Comparison of ENCODE assay signal across 15 cellular contexts in genomic region chr14:31529053-31529452, GRCh38. TPM values are rescaled to one million over a fixed set of nuclear protein-coding genes. Genes with fewer than 3 reads are reported as not detected.
A peak's percentile ranks its signal among the peaks of the same experiment; 100 is the strongest.
DNase-seq lines count a peak whose midpoint lies in the region; TF ChIP-seq lines count a peak whose summit lies in the region.
"Had no signal": no experiment of that assay in that cellular context is flagged by ENCODE, and none has a peak within 500 bp of the region (broad histone marks: within the 10 kb centered on the region; RNA-seq: fewer than 3 reads in every experiment).

No MANE protein-coding gene starts in this region.

- peaks cover 2% of the 10 kb centered on the region; the same call in 1 of the 2 replicates for H3K9me3 ChIP-seq in HEK293 (ENCODE audit: control insufficient read depth, insufficient read depth, low read depth, low read length)
- no peaks in the 10 kb centered on the region for H3K9me3 ChIP-seq in effector memory CD4-positive, alpha-beta T cell (ENCODE audit: control insufficient read depth, low read length)

- CTCF ChIA-PET in HEK293 (lab: Yijun Ruan, JAX), result no interaction called here

- POLR2A ChIA-PET in HEK293 (lab: Yijun Ruan, JAX), result no interaction called here

- no peaks in the 10 kb centered on the region for H3K4me1 Mint-ChIP-seq in mesothelial cell of epicardium
- H3K4me1 Mint-ChIP-seq: B cell had no signal

- H3K36me3 Mint-ChIP-seq in mesothelial cell of epicardium, result no peaks in the 10 kb centered on the region

- no peak overlapping the region for H3K27ac Mint-ChIP-seq in mesothelial cell of epicardium
- H3K27ac Mint-ChIP-seq: B cell; CD4-positive, alpha-beta T cell had no signal

- H3K36me3 ChIP-seq in HEK293 (ENCODE audit: control insufficient read depth in 2 of 2, insufficient read depth in 1 of 2, low read length in 2 of 2), result no peaks in the 10 kb centered on the region
- H3K36me3 ChIP-seq in effector memory CD4-positive, alpha-beta T cell (ENCODE audit: control insufficient read depth, insufficient read depth, low read length), result no peaks in the 10 kb centered on the region

- H3K9me3 Mint-ChIP-seq in mesothelial cell of epicardium, result peaks cover 3% of the 10 kb centered on the region
- H3K9me3 Mint-ChIP-seq: CD4-positive, alpha-beta T cell had no signal

- H3K27ac ChIP-seq in HEK293 (ENCODE audit: extremely low read depth, low read depth, low read length) (no peak overlapping the region), caudate nucleus (ENCODE audit: low read depth, low read length) (no peak overlapping the region)
- no peak overlapping the region for H3K27ac ChIP-seq in effector memory CD4-positive, alpha-beta T cell (ENCODE audit: insufficient read depth, low read length, poor library complexity, severe bottlenecking)

- H3K27me3 Mint-ChIP-seq in mesothelial cell of epicardium (ENCODE audit: low read depth), result peaks cover 2% of the 10 kb centered on the region
- H3K27me3 Mint-ChIP-seq: B cell had no signal

- DNase-seq in HuH-7 (ENCODE audit: low spot score) (peak; percentile 55), amniotic epithelial cell (ENCODE audit: low read depth) (peak; percentile 50), fibroblast of villous mesenchyme (ENCODE audit: low read depth) (peak; percentile 34), caudate nucleus (lab: John Stamatoyannopoulos, UW) (no peak), mesothelial cell of epicardium (ENCODE audit: low spot score in 2 of 2, unreplicated experiment in 2 of 2) (no peak)
- no peak for DNase-seq in effector memory CD4-positive, alpha-beta T cell
- DNase-seq: C1 segment of cervical spinal cord; CD4-positive, alpha-beta T cell; DMS79; HCEC 1CT had no signal

- no peak overlapping the region for H3K4me3 Mint-ChIP-seq in mesothelial cell of epicardium
- H3K4me3 Mint-ChIP-seq: B cell; CD4-positive, alpha-beta T cell had no signal

- no peaks in the 10 kb centered on the region for H3K27me3 ChIP-seq in effector memory CD4-positive, alpha-beta T cell (replicated peaks; ENCODE audit: control insufficient read depth, insufficient read depth, low read length, poor library complexity, severe bottlenecking)

- H3K4me3 ChIP-seq in HEK293 (ENCODE audit: low read depth, low read length) (no peak overlapping the region), fibroblast of villous mesenchyme (ENCODE audit: low read depth, low read length) (no peak overlapping the region)
- no peak overlapping the region for H3K4me3 ChIP-seq in effector memory CD4-positive, alpha-beta T cell (ENCODE audit: insufficient read depth, low read depth, low read length, poor library complexity, severe bottlenecking)
- H3K4me3 ChIP-seq: GM12878 had no signal

- no peak for TF ChIP-seq CTCF in HEK293 (tag by site-specific recombination; IDR thresholded peaks at IDR 0.05)
- no peak for TF ChIP-seq CTCF in fibroblast of villous mesenchyme (IDR thresholded peaks at IDR 0.05; ENCODE audit: insufficient read depth, low read depth, low read length)
- TF ChIP-seq CTCF in mesothelial cell of epicardium (IDR thresholded peaks at IDR 0.05; ENCODE audit: unreplicated experiment), result no peak

- no peaks in the 10 kb centered on the region for H3K4me1 ChIP-seq in HEK293 (ENCODE audit: control insufficient read depth, insufficient read depth, low read length)
- no peaks in the 10 kb centered on the region for H3K4me1 ChIP-seq in effector memory CD4-positive, alpha-beta T cell (ENCODE audit: control insufficient read depth, insufficient read depth, low read length, poor library complexity, severe bottlenecking)

TF ChIP-seq in HEK293, 187 proteins besides CTCF, POLR2A, EP300 and RAD21:
- TF ChIP-seq ZNF174 (tag by site-specific recombination; IDR thresholded peaks at IDR 0.05) (0 out of 2 replicates have a peak, but pooled peaks have one; percentile 19), ZNF132 (tag by site-specific recombination; IDR thresholded peaks at IDR 0.05; ENCODE audit: borderline replicate concordance) (no peak)

RNA-seq across cellular contexts. Expression of gene NUBPL, which starts 32.2 kb away (rescaled TPM):
- total RNA-seq in fibroblast of villous mesenchyme, result 12.1 and 12.2 TPM in 2 replicates
- 19.7 to 22.6 TPM (median 22.1 TPM) in 3 replicates for total RNA-seq in mesothelial cell of epicardium

RNA-seq across cellular contexts. Expression of gene GPR33, which starts 41.2 kb away (rescaled TPM):
- total RNA-seq in fibroblast of villous mesenchyme (not detected in 2 replicates), mesothelial cell of epicardium (not detected in 3 replicates)
- total RNA-seq: B cell; CD4-positive, alpha-beta T cell; G401; GM12878; H4 had no signal

Comparison
In these comparisons a context has a peak if more than half of its experiments do, and no peak if none do; other contexts are left out.
1. DNase-seq: peak in HuH-7 (single experiment), amniotic epithelial cell (single experiment) and fibroblast of villous mesenchyme (single experiment); none in effector memory CD4-positive, alpha-beta T cell (0 of 3), caudate nucleus (0 of 61) and mesothelial cell of epicardium (0 of 2).